33 cellular contexts compared by ENCODE assay signal in the genomic region with DNA sequence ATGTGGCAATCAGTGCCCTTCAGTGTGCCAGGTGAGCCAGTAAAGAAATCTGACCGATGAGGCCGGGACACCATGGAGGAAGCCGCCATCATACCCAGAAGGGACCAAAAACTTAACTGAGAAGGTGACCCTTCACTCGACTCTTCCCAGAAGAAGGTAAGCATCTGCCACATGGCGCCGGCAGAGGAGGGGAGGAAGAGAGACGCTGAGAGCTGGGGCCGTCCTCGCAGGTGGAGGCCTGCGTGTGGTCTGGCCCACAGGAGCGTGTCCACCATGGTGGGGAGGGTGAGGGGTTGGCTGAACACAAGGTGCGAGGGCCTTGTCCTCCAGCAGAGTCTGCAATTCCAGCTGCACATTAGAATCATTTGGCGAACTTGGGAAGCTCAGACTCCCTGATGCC.
"Had no signal": no experiment of that assay in that cellular context is flagged by ENCODE, and none has a peak within 500 bp of the region (broad histone marks: within the 10 kb centered on the region; RNA-seq: fewer than 3 reads in every experiment).

No MANE protein-coding gene starts in this region.

- H3K36me3 ChIP-seq: adrenal gland, brain microvascular endothelial cell, breast epithelium had no signal

- H3K9me3 ChIP-seq: adrenal gland, body of pancreas, breast epithelium had no signal

- H3K9me3 Mint-ChIP-seq: activated B cell treated with CpG ODN at 0.5 μM for 24 hours; activated CD4-positive, alpha-beta memory T cell treated with anti-CD3 and anti-CD28 coated beads for 36 hours; activated CD8-positive, alpha-beta T cell treated with anti-CD3 and anti-CD28 coated beads for 36 hours; activated naive CD4-positive, alpha-beta T cell treated with anti-CD3 and anti-CD28 coated beads for 36 hours; activated naive CD4-positive, alpha-beta T cell treated with anti-CD3 and anti-CD28 coated beads, Interleukin-2, amount 50 U/mL, for 72 hours; activated naive CD8-positive, alpha-beta T cell treated with anti-CD3 and anti-CD28 coated beads for 36 hours; activated T-cell treated with anti-CD3 and anti-CD28 coated beads, Interleukin-2, amount 50 U/mL, for 4 hours; activated T-helper 1 cell treated with anti-CD3 and anti-CD28 coated beads, Interleukin-12 subunit alpha, Interleukin-12 subunit beta, Interleukin-2, Interleukin-4 antibody, amounts not matched to agents 30 ng/mL and 10 ng/mL and 1 ng/mL, durations not matched to agents 14 hours and 24 hours and 36 hours; T-helper 1 cell treated with Interleukin-12 subunit alpha and Interleukin-12 subunit beta and Interleukin-4 antibody, amounts not matched to agents 30 μg/mL and 1 μg/mL, for 36 hours; T-helper 2 cell treated with Interferon-gamma antibody and Interleukin-4, amounts not matched to agents 5 μg/mL and 100 μg/mL, for 36 hours had no signal

- H3K4me3 Mint-ChIP-seq: activated B cell treated with CpG ODN at 0.5 μM for 24 hours; activated CD4-positive, alpha-beta memory T cell treated with anti-CD3 and anti-CD28 coated beads for 36 hours; activated CD4-positive, alpha-beta T cell treated with anti-CD3 and anti-CD28 coated beads, Interleukin-2, amount 10 ng/mL, durations not matched to agents 7 days and 5 days; activated CD8-positive, alpha-beta T cell treated with anti-CD3 and anti-CD28 coated beads for 36 hours; activated naive CD4-positive, alpha-beta T cell treated with anti-CD3 and anti-CD28 coated beads for 36 hours; activated naive CD8-positive, alpha-beta T cell treated with anti-CD3 and anti-CD28 coated beads for 36 hours; activated T-cell treated with anti-CD3 and anti-CD28 coated beads, Interleukin-2, amount 50 U/mL, for 4 hours; activated T-cell treated with anti-CD3 and anti-CD28 coated beads, Interleukin-2, amount 50 U/mL, for 72 hours; activated T-helper 1 cell treated with anti-CD3 and anti-CD28 coated beads, Interleukin-12 subunit alpha, Interleukin-12 subunit beta, Interleukin-2, Interleukin-4 antibody, amounts not matched to agents 30 ng/mL and 10 ng/mL and 1 ng/mL, durations not matched to agents 14 hours and 24 hours and 36 hours; activated T-helper 17 cell treated with anti-CD3 and anti-CD28 coated beads, Interleukin-2, amount 50 U/mL, for 72 hours; T-helper 1 cell treated with Interleukin-12 subunit alpha and Interleukin-12 subunit beta and Interleukin-4 antibody, amounts not matched to agents 30 μg/mL and 1 μg/mL, for 36 hours; T-helper 2 cell treated with Interferon-gamma antibody and Interleukin-4, amounts not matched to agents 5 μg/mL and 100 μg/mL, for 36 hours had no signal

- H3K4me3 ChIP-seq: adrenal gland, body of pancreas, breast epithelium had no signal

- H3K27me3 ChIP-seq: adrenal gland, body of pancreas, brain microvascular endothelial cell, breast epithelium had no signal

- H3K27me3 Mint-ChIP-seq: activated B cell treated with CpG ODN at 0.5 μM for 24 hours; activated CD4-positive, alpha-beta memory T cell treated with anti-CD3 and anti-CD28 coated beads for 36 hours; activated CD4-positive, alpha-beta T cell treated with anti-CD3 and anti-CD28 coated beads, Interleukin-2, amount 10 ng/mL, durations not matched to agents 7 days and 5 days; activated CD8-positive, alpha-beta T cell treated with anti-CD3 and anti-CD28 coated beads for 36 hours; activated T-helper 17 cell treated with anti-CD3 and anti-CD28 coated beads, Interleukin-2, amount 50 U/mL, for 72 hours had no signal

- DNase-seq: activated B cell treated with CpG ODN at 0.5 μM for 24 hours; activated CD4-positive, alpha-beta memory T cell treated with anti-CD3 and anti-CD28 coated beads for 36 hours; activated CD4-positive, alpha-beta T cell treated with anti-CD3 and anti-CD28 coated beads for 4 hours; activated CD4-positive, alpha-beta T cell treated with anti-CD3 and anti-CD28 coated beads, Interleukin-2, amount 10 ng/mL, durations not matched to agents 7 days and 5 days; activated CD4-positive, CD25-positive, alpha-beta regulatory T cell treated with anti-CD3 and anti-CD28 coated beads, Interleukin-2, amount 50 U/mL, for 72 hours; activated CD8-positive, alpha-beta memory T cell treated with anti-CD3 and anti-CD28 coated beads, Interleukin-2, amount 50 U/mL, for 4 hours; activated CD8-positive, alpha-beta T cell treated with anti-CD3 and anti-CD28 coated beads for 36 hours; activated effector memory CD4-positive, alpha-beta T cell treated with anti-CD3 and anti-CD28 coated beads, Interleukin-2, amount 50 U/mL, for 16 hours; activated gamma-delta T cell treated with Interleukin-2 at 50 U/mL for 16 hours; activated naive CD4-positive, alpha-beta T cell; activated naive CD4-positive, alpha-beta T cell treated with anti-CD3 and anti-CD28 coated beads for 36 hours; activated naive CD4-positive, alpha-beta T cell treated with anti-CD3 and anti-CD28 coated beads, Interleukin-2, amount 50 U/mL, for 16 hours; activated naive CD8-positive, alpha-beta T cell treated with anti-CD3 and anti-CD28 coated beads for 36 hours; activated T-cell treated with anti-CD3 and anti-CD28 coated beads for 4 hours; activated T-cell treated with anti-CD3 and anti-CD28 coated beads, Interleukin-2, amount 50 U/mL, for 1 hour; activated T-cell treated with anti-CD3 and anti-CD28 coated beads, Interleukin-2, amount 50 U/mL, for 4 hours; activated T-cell treated with anti-CD3 and anti-CD28 coated beads, Interleukin-2, amount 50 U/mL, for 72 hours; adrenal gland; amniotic stem cell; aorta; body of pancreas; brain microvascular endothelial cell; central memory CD4-positive, alpha-beta T cell; T-helper 1 cell; T-helper 2 cell; T-helper 9 cell had no signal

- H3K4me1 Mint-ChIP-seq: activated B cell treated with CpG ODN at 0.5 μM for 24 hours; activated CD4-positive, alpha-beta T cell treated with anti-CD3 and anti-CD28 coated beads, Interleukin-2, amount 10 ng/mL, durations not matched to agents 7 days and 5 days; activated naive CD8-positive, alpha-beta T cell treated with anti-CD3 and anti-CD28 coated beads for 36 hours; activated T-helper 17 cell treated with anti-CD3 and anti-CD28 coated beads, Interleukin-2, amount 50 U/mL, for 72 hours had no signal

- H3K36me3 Mint-ChIP-seq: activated CD4-positive, alpha-beta memory T cell treated with anti-CD3 and anti-CD28 coated beads for 36 hours; activated naive CD4-positive, alpha-beta T cell treated with anti-CD3 and anti-CD28 coated beads, Interleukin-2, amount 50 U/mL, for 72 hours; activated naive CD8-positive, alpha-beta T cell treated with anti-CD3 and anti-CD28 coated beads for 36 hours had no signal

- H3K27ac Mint-ChIP-seq: activated B cell treated with CpG ODN at 0.5 μM for 24 hours; activated CD4-positive, alpha-beta memory T cell treated with anti-CD3 and anti-CD28 coated beads for 36 hours; activated CD4-positive, alpha-beta T cell treated with anti-CD3 and anti-CD28 coated beads, Interleukin-2, amount 10 ng/mL, durations not matched to agents 7 days and 5 days; activated CD8-positive, alpha-beta T cell treated with anti-CD3 and anti-CD28 coated beads for 36 hours; activated naive CD4-positive, alpha-beta T cell treated with anti-CD3 and anti-CD28 coated beads for 36 hours; activated naive CD4-positive, alpha-beta T cell treated with anti-CD3 and anti-CD28 coated beads, Interleukin-2, amount 50 U/mL, for 72 hours; activated naive CD8-positive, alpha-beta T cell treated with anti-CD3 and anti-CD28 coated beads for 36 hours; activated T-cell treated with anti-CD3 and anti-CD28 coated beads, Interleukin-2, amount 50 U/mL, for 72 hours; activated T-helper 1 cell treated with anti-CD3 and anti-CD28 coated beads, Interleukin-12 subunit alpha, Interleukin-12 subunit beta, Interleukin-2, Interleukin-4 antibody, amounts not matched to agents 30 ng/mL and 10 ng/mL and 1 ng/mL, durations not matched to agents 14 hours and 24 hours and 36 hours; activated T-helper 17 cell treated with anti-CD3 and anti-CD28 coated beads, Interleukin-2, amount 50 U/mL, for 72 hours; T-helper 1 cell treated with Interleukin-12 subunit alpha and Interleukin-12 subunit beta and Interleukin-4 antibody, amounts not matched to agents 30 μg/mL and 1 μg/mL, for 36 hours; T-helper 2 cell treated with Interferon-gamma antibody and Interleukin-4, amounts not matched to agents 5 μg/mL and 100 μg/mL, for 36 hours had no signal

- ATAC-seq: activated CD8-positive, alpha-beta T cell treated with anti-CD3 and anti-CD28 coated beads for 36 hours; activated naive CD4-positive, alpha-beta T cell treated with anti-CD3 and anti-CD28 coated beads, Interleukin-2, amount 50 U/mL, for 72 hours; activated T-cell treated with anti-CD3 and anti-CD28 coated beads, Interleukin-2, amount 50 U/mL, for 4 hours; activated T-cell treated with anti-CD3 and anti-CD28 coated beads, Interleukin-2, amount 50 U/mL, for 72 hours; activated T-helper 17 cell treated with anti-CD3 and anti-CD28 coated beads, Interleukin-2, amount 50 U/mL, for 72 hours; body of pancreas had no signal

- H3K27ac ChIP-seq: adrenal gland, body of pancreas, brain microvascular endothelial cell, breast epithelium, VCaP had no signal

- H3K4me1 ChIP-seq: adrenal gland, body of pancreas, breast epithelium had no signal
